In the genomic region with DNA sequence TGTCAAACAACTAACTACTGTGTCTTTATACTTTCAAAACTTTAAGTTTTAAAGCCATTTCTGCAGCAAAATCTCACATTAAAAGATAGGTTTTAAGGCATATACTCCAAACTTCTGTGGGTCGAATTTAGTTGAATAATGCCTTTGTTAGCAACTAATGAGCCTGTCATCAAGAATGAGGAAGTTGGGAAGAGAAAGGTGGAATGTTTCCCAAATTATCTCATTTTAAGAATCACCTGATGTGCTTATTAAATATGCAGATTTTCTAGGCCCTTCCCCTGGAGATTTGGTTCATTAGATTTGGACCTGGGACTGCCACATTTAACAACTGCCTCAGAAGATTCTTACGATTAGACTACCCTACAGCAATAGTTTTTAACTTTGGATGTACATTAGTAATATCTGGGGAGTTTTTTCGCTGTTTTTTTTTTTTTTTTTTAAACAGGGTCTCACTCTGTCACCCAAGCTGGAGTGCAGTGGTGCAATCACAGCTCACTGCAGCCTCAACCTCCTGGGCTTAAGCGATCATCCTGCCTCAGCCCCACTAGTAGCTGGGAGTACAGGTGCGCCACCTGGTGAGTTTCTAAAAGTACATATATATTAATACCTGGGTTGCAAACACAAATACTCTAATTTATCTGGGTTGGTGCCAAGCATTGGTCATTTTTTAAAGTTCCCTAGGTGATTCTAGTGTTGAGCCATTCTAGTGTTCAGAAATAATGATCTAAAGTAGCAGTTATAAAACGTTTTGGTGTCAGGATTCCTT, we compare ENCODE assay signal across 11 cellular contexts. TPM values are rescaled to one million over a fixed set of nuclear protein-coding genes. Genes with fewer than 3 reads are reported as not detected.
DNase-seq lines count a peak whose midpoint lies in the region; ATAC-seq and TF ChIP-seq lines count a peak whose summit lies in the region.
"Had no signal": no experiment of that assay in that cellular context is flagged by ENCODE, and none has a peak within 500 bp of the region (broad histone marks: within the 10 kb centered on the region; RNA-seq: fewer than 3 reads in every experiment).

No MANE protein-coding gene starts in this region.

- H3K9ac ChIP-seq in BLaER1 = peak overlapping the region; percentile 83

- H3K36me3 ChIP-seq in BLaER1 (no peaks in the 10 kb centered on the region), heart left ventricle (no peaks in the 10 kb centered on the region)

- H3K4me2 ChIP-seq in BLaER1 = peak overlapping the region; percentile 94

- no peak for TF ChIP-seq CTCF in heart left ventricle (IDR thresholded peaks at IDR 0.05)

- H3K4me3 ChIP-seq in BLaER1 (peak overlapping the region; percentile 68), heart left ventricle (no peak overlapping the region)

- H3K4me1 ChIP-seq in BLaER1 (peaks cover 96% of the 10 kb centered on the region), heart left ventricle (peaks cover 0 to 42% (median 0%) of the 10 kb centered on the region in 12 donors)

- intact Hi-C loops in heart left ventricle (cut with DNase I) = no loop called here

- no peak for TF ChIP-seq POLR2A in heart left ventricle (IDR thresholded peaks at IDR 0.05)

- H3K27me3 ChIP-seq in BLaER1 (no peaks in the 10 kb centered on the region), heart left ventricle (no peaks in the 10 kb centered on the region)

- WGBS in heart left ventricle, 4 donors = 49 to 69% (median 60%) methylated on average over 6 of the region's 6 CpGs

- peak overlapping the region; percentile 86 for H3K27ac ChIP-seq in BLaER1
- H3K27ac ChIP-seq in heart left ventricle = peak overlapping the region in 1 of 12 donors; percentile 70

- ATAC-seq in GM19023 (IDR thresholded peaks at IDR 0.05; ENCODE audit: unreplicated experiment) = peak; percentile 47
- ATAC-seq in HG03064 (IDR thresholded peaks at IDR 0.05; ENCODE audit: low read depth, unreplicated experiment) = peak; percentile 46
- no peak for ATAC-seq in heart left ventricle
- ATAC-seq: naive thymus-derived CD4-positive, alpha-beta T cell had no signal

- H4K20me1 ChIP-seq in BLaER1 = no peaks in the 10 kb centered on the region

- peak; percentile 2 to 11 for DNase-seq in activated CD4-positive, alpha-beta T cell treated with anti-CD3 and anti-CD28 coated beads, Interleukin-2, amount 50 U/mL, for 4 hours
- DNase-seq in heart left ventricle (no peak), NCI-H1105 (lab: John Stamatoyannopoulos, UW) (no peak), medulla oblongata (ENCODE audit: extremely low spot score) (no peak), NCI-H345 treated with DMSO at 0.1 percent for 48 hours (lab: John Stamatoyannopoulos, UW; ENCODE audit: unreplicated experiment) (no peak)
- DNase-seq: activated CD4-positive, CD25-positive, alpha-beta regulatory T cell treated with anti-CD3 and anti-CD28 coated beads, Interleukin-2, amount 50 U/mL, for 72 hours; IMR-90 had no signal

- H3K9me3 ChIP-seq in BLaER1 (peaks cover under 1% of the 10 kb centered on the region; the same call in 1 of the 2 replicates), heart left ventricle (no peaks in the 10 kb centered on the region)

RNA-seq across cellular contexts. Expression of gene TASL, which starts 16.1 kb away (rescaled TPM):
- 1 to 10 TPM in 2 of 9 donors, under 1 TPM in 5, not detected in 2; 0.21 to 5.2 (median 0.40) TPM for total RNA-seq in heart left ventricle
- under 1 TPM; 0.15 to 0.18 TPM for polyA plus RNA-seq in heart left ventricle
- total RNA-seq: IMR-90 had no signal
- polyA plus RNA-seq: IMR-90 had no signal

RNA-seq across cellular contexts. Expression of gene GK, which starts 59.6 kb away (rescaled TPM):
- 10 to 100 TPM in 2 of 9 donors, 1 to 10 TPM in 7; 3.3 to 17.1 (median 7.5) TPM for total RNA-seq in heart left ventricle
- polyA plus RNA-seq in heart left ventricle = 1 to 10 TPM; 5.0 TPM

Comparison
In these comparisons a context has a peak if more than half of its experiments do, and no peak if none do; other contexts are left out.
1. ATAC-seq: peak in GM19023 (single experiment) and HG03064 (single experiment); none in heart left ventricle (0 of 4).
2. DNase-seq: peak in activated CD4-positive, alpha-beta T cell treated with anti-CD3 and anti-CD28 coated beads, Interleukin-2, amount 50 U/mL, for 4 hours (2 of 2); none in heart left ventricle (0 of 5), NCI-H1105 (single experiment), medulla oblongata (single experiment) and NCI-H345 treated with DMSO at 0.1 percent for 48 hours (single experiment).